In genomic region chr4:54209617-54210016, GRCh38 we compare ENCODE assay signal across 3 cellular contexts.
"Had no signal": no experiment of that assay in that cellular context is flagged by ENCODE, and none has a peak within 500 bp of the region (broad histone marks: within the 10 kb centered on the region; RNA-seq: fewer than 3 reads in every experiment).

No MANE protein-coding gene starts in this region.

- ATAC-seq: GM12878 had no signal

- DNase-seq: GDM1, GF-D8 had no signal

- H3K4me3 ChIP-seq: GM12878 had no signal
